Comparison of ENCODE assay signal across 1 cellular context in the genomic region with DNA sequence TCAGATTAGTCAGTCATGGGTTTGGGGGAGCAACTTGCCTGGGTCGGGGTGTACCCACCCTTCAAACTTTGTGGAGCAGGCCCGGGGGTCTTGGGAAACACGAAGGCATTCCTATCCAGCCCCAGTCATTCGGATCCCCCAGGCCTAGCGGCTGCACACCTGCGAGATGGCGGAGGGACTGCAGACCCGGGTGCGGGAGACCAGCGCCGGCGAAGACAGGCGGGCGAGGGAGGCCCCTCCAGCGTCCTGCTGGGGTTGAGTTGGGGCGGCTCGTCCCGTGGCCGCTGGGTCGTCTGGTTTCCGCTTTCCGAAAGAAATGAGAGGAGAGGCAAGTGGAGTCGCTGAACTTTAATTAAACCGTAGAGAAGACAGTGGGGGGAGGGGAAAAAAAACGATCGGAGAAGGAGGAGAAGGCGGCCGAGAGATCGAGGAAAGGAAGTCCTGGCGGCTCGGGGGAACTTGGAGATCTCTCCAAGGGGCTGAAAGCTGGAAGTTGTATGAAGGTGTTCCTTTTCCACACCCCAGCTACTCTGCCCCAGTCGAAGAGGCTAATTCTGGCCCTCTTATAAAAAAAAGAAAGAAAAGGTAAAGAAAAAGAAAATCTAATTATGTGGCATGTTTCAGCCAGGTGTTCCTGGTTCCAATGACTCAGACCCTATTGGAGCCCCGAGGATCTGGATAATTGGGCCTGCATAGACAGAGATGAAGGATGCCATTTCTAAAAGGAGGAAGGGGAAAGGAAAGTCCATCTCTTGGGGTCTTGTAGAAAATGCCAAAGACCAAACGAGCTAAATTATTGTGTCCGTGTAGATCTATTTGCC.
TF ChIP-seq lines count a peak whose summit lies in the region.

No MANE protein-coding gene starts in this region.

TF ChIP-seq in H1, 55 proteins besides CTCF, POLR2A, EP300 and RAD21:
- TF ChIP-seq EZH2 (IDR thresholded peaks at IDR 0.05; ENCODE audit: low read depth, low read length, severe bottlenecking) = peak; percentile 83
- peak; percentile 91 for TF ChIP-seq SUZ12 (IDR thresholded peaks at IDR 0.05; ENCODE audit: low read length)
